In genomic region chr4:101950258-101950979, GRCh38 we compare ENCODE assay signal across 2 cellular contexts.
A peak's percentile ranks its signal among the peaks of the same experiment; 100 is the strongest.
TF ChIP-seq lines count a peak whose summit lies in the region.

No MANE protein-coding gene starts in this region.

TF ChIP-seq in GM23338, 12 proteins besides CTCF, POLR2A, EP300 and RAD21:
- no peak for TF ChIP-seq STAT1 (IDR thresholded peaks at IDR 0.05; ENCODE audit: unreplicated experiment)
- TF ChIP-seq, protein P1, sequence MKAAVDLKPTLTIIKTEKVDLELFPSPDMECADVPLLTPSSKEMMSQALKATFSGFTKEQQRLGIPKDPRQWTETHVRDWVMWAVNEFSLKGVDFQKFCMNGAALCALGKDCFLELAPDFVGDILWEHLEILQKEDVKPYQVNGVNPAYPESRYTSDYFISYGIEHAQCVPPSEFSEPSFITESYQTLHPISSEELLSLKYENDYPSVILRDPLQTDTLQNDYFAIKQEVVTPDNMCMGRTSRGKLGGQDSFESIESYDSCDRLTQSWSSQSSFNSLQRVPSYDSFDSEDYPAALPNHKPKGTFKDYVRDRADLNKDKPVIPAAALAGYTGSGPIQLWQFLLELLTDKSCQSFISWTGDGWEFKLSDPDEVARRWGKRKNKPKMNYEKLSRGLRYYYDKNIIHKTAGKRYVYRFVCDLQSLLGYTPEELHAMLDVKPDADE (IDR thresholded peaks at IDR 0.05): no peak
- no peak for TF ChIP-seq EZH2 (IDR thresholded peaks at IDR 0.05; ENCODE audit: low read depth, unreplicated experiment)
- no peak for TF ChIP-seq POLR2AphosphoS5 (IDR thresholded peaks at IDR 0.05; ENCODE audit: low read depth)
- peak; percentile 73 for TF ChIP-seq NANOG (IDR thresholded peaks at IDR 0.05; ENCODE audit: borderline replicate concordance)
- TF ChIP-seq JUNB (IDR thresholded peaks at IDR 0.05; ENCODE audit: unreplicated experiment): no peak
- TF ChIP-seq REST (IDR thresholded peaks at IDR 0.05; ENCODE audit: unreplicated experiment): no peak
- TF ChIP-seq, protein P2, sequence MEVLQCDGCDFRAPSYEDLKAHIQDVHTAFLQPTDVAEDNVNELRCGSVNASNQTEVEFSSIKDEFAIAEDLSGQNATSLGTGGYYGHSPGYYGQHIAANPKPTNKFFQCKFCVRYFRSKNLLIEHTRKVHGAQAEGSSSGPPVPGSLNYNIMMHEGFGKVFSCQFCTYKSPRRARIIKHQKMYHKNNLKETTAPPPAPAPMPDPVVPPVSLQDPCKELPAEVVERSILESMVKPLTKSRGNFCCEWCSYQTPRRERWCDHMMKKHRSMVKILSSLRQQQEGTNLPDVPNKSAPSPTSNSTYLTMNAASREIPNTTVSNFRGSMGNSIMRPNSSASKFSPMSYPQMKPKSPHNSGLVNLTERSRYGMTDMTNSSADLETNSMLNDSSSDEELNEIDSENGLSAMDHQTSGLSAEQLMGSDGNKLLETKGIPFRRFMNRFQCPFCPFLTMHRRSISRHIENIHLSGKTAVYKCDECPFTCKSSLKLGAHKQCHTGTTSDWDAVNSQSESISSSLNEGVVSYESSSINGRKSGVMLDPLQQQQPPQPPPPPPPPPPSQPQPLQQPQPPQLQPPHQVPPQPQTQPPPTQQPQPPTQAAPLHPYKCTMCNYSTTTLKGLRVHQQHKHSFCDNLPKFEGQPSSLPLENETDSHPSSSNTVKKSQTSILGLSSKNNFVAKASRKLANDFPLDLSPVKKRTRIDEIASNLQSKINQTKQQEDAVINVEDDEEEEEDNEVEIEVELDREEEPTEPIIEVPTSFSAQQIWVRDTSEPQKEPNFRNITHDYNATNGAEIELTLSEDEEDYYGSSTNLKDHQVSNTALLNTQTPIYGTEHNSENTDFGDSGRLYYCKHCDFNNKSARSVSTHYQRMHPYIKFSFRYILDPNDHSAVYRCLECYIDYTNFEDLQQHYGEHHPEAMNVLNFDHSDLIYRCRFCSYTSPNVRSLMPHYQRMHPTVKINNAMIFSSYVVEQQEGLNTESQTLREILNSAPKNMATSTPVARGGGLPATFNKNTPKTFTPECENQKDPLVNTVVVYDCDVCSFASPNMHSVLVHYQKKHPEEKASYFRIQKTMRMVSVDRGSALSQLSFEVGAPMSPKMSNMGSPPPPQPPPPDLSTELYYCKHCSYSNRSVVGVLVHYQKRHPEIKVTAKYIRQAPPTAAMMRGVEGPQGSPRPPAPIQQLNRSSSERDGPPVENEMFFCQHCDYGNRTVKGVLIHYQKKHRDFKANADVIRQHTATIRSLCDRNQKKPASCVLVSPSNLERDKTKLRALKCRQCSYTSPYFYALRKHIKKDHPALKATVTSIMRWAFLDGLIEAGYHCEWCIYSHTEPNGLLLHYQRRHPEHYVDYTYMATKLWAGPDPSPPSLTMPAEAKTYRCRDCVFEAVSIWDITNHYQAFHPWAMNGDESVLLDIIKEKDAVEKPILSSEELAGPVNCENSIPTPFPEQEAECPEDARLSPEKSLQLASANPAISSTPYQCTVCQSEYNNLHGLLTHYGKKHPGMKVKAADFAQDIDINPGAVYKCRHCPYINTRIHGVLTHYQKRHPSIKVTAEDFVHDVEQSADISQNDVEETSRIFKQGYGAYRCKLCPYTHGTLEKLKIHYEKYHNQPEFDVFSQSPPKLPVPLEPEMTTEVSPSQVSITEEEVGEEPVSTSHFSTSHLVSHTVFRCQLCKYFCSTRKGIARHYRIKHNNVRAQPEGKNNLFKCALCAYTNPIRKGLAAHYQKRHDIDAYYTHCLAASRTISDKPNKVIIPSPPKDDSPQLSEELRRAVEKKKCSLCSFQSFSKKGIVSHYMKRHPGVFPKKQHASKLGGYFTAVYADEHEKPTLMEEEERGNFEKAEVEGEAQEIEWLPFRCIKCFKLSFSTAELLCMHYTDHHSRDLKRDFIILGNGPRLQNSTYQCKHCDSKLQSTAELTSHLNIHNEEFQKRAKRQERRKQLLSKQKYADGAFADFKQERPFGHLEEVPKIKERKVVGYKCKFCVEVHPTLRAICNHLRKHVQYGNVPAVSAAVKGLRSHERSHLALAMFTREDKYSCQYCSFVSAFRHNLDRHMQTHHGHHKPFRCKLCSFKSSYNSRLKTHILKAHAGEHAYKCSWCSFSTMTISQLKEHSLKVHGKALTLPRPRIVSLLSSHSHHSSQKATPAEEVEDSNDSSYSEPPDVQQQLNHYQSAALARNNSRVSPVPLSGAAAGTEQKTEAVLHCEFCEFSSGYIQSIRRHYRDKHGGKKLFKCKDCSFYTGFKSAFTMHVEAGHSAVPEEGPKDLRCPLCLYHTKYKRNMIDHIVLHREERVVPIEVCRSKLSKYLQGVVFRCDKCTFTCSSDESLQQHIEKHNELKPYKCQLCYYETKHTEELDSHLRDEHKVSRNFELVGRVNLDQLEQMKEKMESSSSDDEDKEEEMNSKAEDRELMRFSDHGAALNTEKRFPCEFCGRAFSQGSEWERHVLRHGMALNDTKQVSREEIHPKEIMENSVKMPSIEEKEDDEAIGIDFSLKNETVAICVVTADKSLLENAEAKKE (CRISPR knock-in tag; IDR thresholded peaks at IDR 0.05): peak; percentile 47; the same call in 1 of the 2 replicates

TF ChIP-seq in IMR-90, 13 proteins besides CTCF, POLR2A, EP300 and RAD21:
- TF ChIP-seq SMC3 (IDR thresholded peaks at IDR 0.05; ENCODE audit: low read depth, low read length): no peak
- no peak for TF ChIP-seq MAFK (IDR thresholded peaks at IDR 0.05; ENCODE audit: low read depth, low read length)
- TF ChIP-seq CHD1 (IDR thresholded peaks at IDR 0.05; ENCODE audit: low read depth, low read length): no peak
- peak; percentile 16; the same call in 1 of the 2 replicates for TF ChIP-seq NFE2L2 (IDR thresholded peaks at IDR 0.05; ENCODE audit: low read depth, low read length)
- no peak for TF ChIP-seq ELK1 (IDR thresholded peaks at IDR 0.05; ENCODE audit: borderline replicate concordance, low read depth, low read length)
- no peak for TF ChIP-seq MXI1 (IDR thresholded peaks at IDR 0.05; ENCODE audit: borderline replicate concordance, low read depth, low read length)
- TF ChIP-seq CEBPB (IDR thresholded peaks at IDR 0.05; ENCODE audit: low read depth, low read length): no peak
- TF ChIP-seq, protein P3, sequence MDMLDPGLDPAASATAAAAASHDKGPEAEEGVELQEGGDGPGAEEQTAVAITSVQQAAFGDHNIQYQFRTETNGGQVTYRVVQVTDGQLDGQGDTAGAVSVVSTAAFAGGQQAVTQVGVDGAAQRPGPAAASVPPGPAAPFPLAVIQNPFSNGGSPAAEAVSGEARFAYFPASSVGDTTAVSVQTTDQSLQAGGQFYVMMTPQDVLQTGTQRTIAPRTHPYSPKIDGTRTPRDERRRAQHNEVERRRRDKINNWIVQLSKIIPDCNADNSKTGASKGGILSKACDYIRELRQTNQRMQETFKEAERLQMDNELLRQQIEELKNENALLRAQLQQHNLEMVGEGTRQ (IDR thresholded peaks at IDR 0.05; ENCODE audit: low read depth, low read length): no peak
- no peak for TF ChIP-seq RFX5 (IDR thresholded peaks at IDR 0.05; ENCODE audit: low read depth, low read length)
TF ChIP-seq in IMR-90: peak in this region for 1.
